8 cellular contexts compared by ENCODE assay signal in the genomic region with DNA sequence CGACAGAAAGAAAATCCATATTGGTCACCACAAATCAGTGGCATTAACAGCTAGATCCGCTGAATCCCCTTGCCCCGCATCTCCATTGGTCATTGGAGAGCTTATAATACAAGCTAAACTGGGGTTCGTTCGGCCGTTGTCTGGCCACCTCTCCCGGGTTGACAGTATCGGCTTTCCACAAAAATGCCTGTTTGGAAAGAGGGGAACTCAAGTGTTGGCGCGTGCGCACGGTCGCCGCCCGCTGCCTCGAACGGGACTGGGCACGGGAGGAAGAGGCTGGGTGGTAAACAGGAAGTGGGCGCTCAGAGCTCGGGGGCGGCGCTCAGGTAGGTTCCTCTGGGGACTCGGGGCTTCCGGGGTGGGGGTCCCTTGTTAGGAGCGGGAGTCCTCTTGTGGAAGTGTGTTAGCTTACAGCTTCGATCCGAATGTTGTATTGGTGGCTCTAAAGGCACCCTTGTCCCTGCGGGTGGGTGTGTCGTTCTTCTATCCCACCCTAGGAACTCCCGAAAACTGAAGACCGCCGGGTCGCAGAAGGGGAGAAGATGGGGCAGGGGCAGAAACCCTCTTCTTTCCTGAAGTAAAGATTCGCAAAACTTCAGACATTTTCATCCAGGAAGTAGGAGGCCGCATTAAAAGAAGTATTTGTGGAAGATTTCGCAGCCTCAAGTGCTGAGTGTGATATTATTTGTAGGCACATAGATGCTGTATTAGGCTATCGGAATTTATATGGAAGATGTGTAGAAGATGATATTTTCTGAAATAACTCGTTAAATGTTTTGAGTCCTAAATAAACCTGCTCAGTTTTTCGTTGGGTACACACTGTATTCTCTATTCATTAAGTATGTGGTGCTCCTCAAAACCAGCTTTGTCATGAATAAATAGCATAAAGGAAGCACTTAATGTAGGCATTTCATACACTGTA. TPM values are rescaled to one million over a fixed set of nuclear protein-coding genes. Genes with fewer than 3 reads are reported as not detected.
DNase-seq lines count a peak whose midpoint lies in the region; TF ChIP-seq lines count a peak whose summit lies in the region.

No MANE protein-coding gene starts in this region.

- H3K27ac ChIP-seq in MM.1S (ENCODE audit: low read length) (peak overlapping the region; percentile 75), stomach smooth muscle (ENCODE audit: low read length) (peak overlapping the region; percentile 99)

- H3K9ac ChIP-seq in MM.1S (ENCODE audit: low read length) (peak overlapping the region; percentile 89), stomach smooth muscle (ENCODE audit: low read length in 2 of 2) (peak overlapping the region; percentile 99 to 100)

- H4K20me1 ChIP-seq in MM.1S (ENCODE audit: insufficient read depth, low read length), result no peaks in the 10 kb centered on the region

- H3K27me3 ChIP-seq in MM.1S (replicated peaks; ENCODE audit: insufficient read depth, low read length) (no peaks in the 10 kb centered on the region), stomach smooth muscle (ENCODE audit: control insufficient read depth in 1 of 2, insufficient read depth in 2 of 2, low read length in 2 of 2) (no peaks in the 10 kb centered on the region)

- peak overlapping the region; percentile 97 for H3K4me3 Mint-ChIP-seq in neural crest cell

- TF ChIP-seq CTCF in MM.1S (IDR thresholded peaks at IDR 0.05; ENCODE audit: low read length), result no peak
- no peak for TF ChIP-seq CTCF in fibroblast of villous mesenchyme (IDR thresholded peaks at IDR 0.05; ENCODE audit: insufficient read depth, low read depth, low read length)
- TF ChIP-seq CTCF in neural crest cell (conservative IDR thresholded peaks at IDR 0.05), result no peak

- H3K9me3 Mint-ChIP-seq in neural crest cell, result no peaks in the 10 kb centered on the region

- H3K4me2 ChIP-seq in MM.1S (ENCODE audit: low read depth, low read length), result peak overlapping the region; percentile 57

- DNase-seq in GF-D8 (lab: John Stamatoyannopoulos, UW), result peak; percentile 88
- DNase-seq in HCEC 1CT, result peak; percentile 91
- peak; percentile 95 for DNase-seq in MM.1S
- DNase-seq in SHP77 treated with DMSO at 0.1 percent for 48 hours (lab: John Stamatoyannopoulos, UW), result peak; percentile 94
- DNase-seq in activated gamma-delta T cell treated with Interleukin-2 at 50 U/mL for 16 hours, result peak; percentile 94
- DNase-seq in fibroblast of villous mesenchyme (ENCODE audit: low read depth), result peak; percentile 96
- peak; percentile 80 for DNase-seq in neural crest cell (ENCODE audit: low read depth, low spot score)

- no peaks in the 10 kb centered on the region for H3K27me3 Mint-ChIP-seq in neural crest cell (ENCODE audit: low read depth)

- peaks cover 52% of the 10 kb centered on the region for H3K79me2 ChIP-seq in MM.1S (ENCODE audit: low read length)

- peaks cover 22% of the 10 kb centered on the region for H3F3A ChIP-seq in MM.1S (ENCODE audit: insufficient read depth, low read length)

- H3K4me1 Mint-ChIP-seq in neural crest cell, result peaks cover 28% of the 10 kb centered on the region

- H3K36me3 Mint-ChIP-seq in neural crest cell (ENCODE audit: low read depth), result peaks cover 3% of the 10 kb centered on the region

- H3K27ac Mint-ChIP-seq in neural crest cell (ENCODE audit: unreplicated experiment), result peak overlapping the region; percentile 99

- H3K4me1 ChIP-seq in MM.1S (ENCODE audit: low read length) (peaks cover 3% of the 10 kb centered on the region), stomach smooth muscle (ENCODE audit: control insufficient read depth, insufficient read depth, low read length) (peaks cover 11% of the 10 kb centered on the region)

- H3K36me3 ChIP-seq in MM.1S (replicated peaks; ENCODE audit: insufficient read depth, low read length) (peaks cover 4% of the 10 kb centered on the region), stomach smooth muscle (ENCODE audit: control insufficient read depth in 2 of 2, insufficient read depth in 2 of 2, low read length in 2 of 2) (peaks cover 4 to 5% of the 10 kb centered on the region in 2 donors)

- no peaks in the 10 kb centered on the region for H3K9me2 ChIP-seq in MM.1S (replicated peaks; ENCODE audit: insufficient read depth, low read length)

- peak overlapping the region; percentile 85 for H3K4me3 ChIP-seq in MM.1S (ENCODE audit: low read length)
- H3K4me3 ChIP-seq in fibroblast of villous mesenchyme (ENCODE audit: low read depth, low read length), result peak overlapping the region; percentile 96
- H3K4me3 ChIP-seq in stomach smooth muscle (ENCODE audit: low read length in 2 of 2), result peak overlapping the region; percentile 100

- H2AFZ ChIP-seq in MM.1S (ENCODE audit: low read length), result peak overlapping the region; percentile 90

- no peaks in the 10 kb centered on the region for H3K9me3 ChIP-seq in MM.1S (replicated peaks; ENCODE audit: insufficient read depth, low read length)
- no peaks in the 10 kb centered on the region for H3K9me3 ChIP-seq in stomach smooth muscle (ENCODE audit: control insufficient read depth in 2 of 2, low read length in 2 of 2)

RNA-seq across cellular contexts. Expression of gene BROX, which starts 1.0 kb away (rescaled TPM):
- total RNA-seq in fibroblast of villous mesenchyme, result 72.2 and 92.0 TPM in 2 replicates
- total RNA-seq in neural crest cell, result 31.5 and 34.7 TPM in 2 replicates

RNA-seq across cellular contexts. Expression of gene AIDA, which starts 1.1 kb away (rescaled TPM):
- total RNA-seq in fibroblast of villous mesenchyme, result 39.3 and 48.4 TPM in 2 replicates
- total RNA-seq in neural crest cell, result 71.6 and 74.5 TPM in 2 replicates

RNA-seq across cellular contexts. Expression of gene FAM177B, which starts 23.6 kb away (rescaled TPM):
- not detected in 2 replicates for total RNA-seq in fibroblast of villous mesenchyme
- total RNA-seq in neural crest cell, result 0.47 TPM in 1 of 2 replicates, not detected in the other

Comparison
In these comparisons a context has a peak if more than half of its experiments do, and no peak if none do; other contexts are left out.
1. Peak in every context shown above with its lines: DNase-seq, H3K4me3 ChIP-seq and H3K27ac ChIP-seq.